Comparison of ENCODE assay signal across 8 cellular contexts in the genomic region with DNA sequence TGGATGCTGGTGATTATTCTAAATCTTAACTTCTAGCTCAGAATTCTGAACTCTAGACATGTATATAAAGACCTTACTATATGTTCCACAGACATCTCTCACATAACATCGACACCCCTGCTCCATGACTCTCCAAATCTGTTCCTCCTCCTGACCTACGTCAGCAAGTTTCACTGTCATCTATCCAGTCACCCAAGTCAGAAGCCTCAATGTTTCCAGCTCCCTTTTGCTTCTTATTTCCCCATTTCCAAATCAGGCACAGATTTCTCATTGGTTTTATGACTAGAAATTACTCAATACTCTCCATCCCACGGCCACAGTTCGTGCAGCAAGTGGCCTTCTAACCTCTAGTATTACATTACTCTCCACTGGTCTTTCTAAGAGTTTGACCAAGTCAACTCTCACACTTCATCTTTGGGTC. TPM values are rescaled to one million over a fixed set of nuclear protein-coding genes. Genes with fewer than 3 reads are reported as not detected.
A peak's percentile ranks its signal among the peaks of the same experiment; 100 is the strongest.
DNase-seq lines count a peak whose midpoint lies in the region; ATAC-seq, FAIRE-seq and TF ChIP-seq lines count a peak whose summit lies in the region.

No MANE protein-coding gene starts in this region.

- intact Hi-C loops in kidney (cut with DNase I): no loop called here

- H4K5ac ChIP-seq in mesendoderm (ENCODE audit: low read length): no peak overlapping the region

- H3K18ac ChIP-seq in mesendoderm (ENCODE audit: low read length): no peak overlapping the region

- H3K4ac ChIP-seq in mesendoderm (ENCODE audit: low read depth, low read length): no peak overlapping the region

- peaks cover 11 to 13% of the 10 kb centered on the region in 2 donors for H3K4me1 ChIP-seq in kidney (ENCODE audit: control insufficient read depth in 1 of 2, insufficient read depth in 1 of 2, low read depth in 1 of 2, low read length in 2 of 2)
- H3K4me1 ChIP-seq in mesendoderm (ENCODE audit: control insufficient read depth, low read depth, low read length): no peaks in the 10 kb centered on the region

- peaks cover 11% of the 10 kb centered on the region for H3K79me1 ChIP-seq in mesendoderm (ENCODE audit: low read length)

- H3K56ac ChIP-seq in mesendoderm (ENCODE audit: low read length): no peak overlapping the region

- no peak overlapping the region for H3K23ac ChIP-seq in mesendoderm (ENCODE audit: low read length)

- TF ChIP-seq CTCF in kidney (IDR thresholded peaks at IDR 0.05; ENCODE audit: borderline replicate concordance, extremely low read depth, insufficient read depth): no peak

- H3K4me2 ChIP-seq in mesendoderm (ENCODE audit: low read length): no peak overlapping the region

- WGBS in mesendoderm (ENCODE audit: extremely low coverage, insufficient coverage, low lambda C conversion rate): no CpG with 5 or more reads among the region's 4 CpGs

- H2BK120ac ChIP-seq in mesendoderm (ENCODE audit: low read depth, low read length): no peak overlapping the region

- H3K9me3 ChIP-seq in kidney (ENCODE audit: control insufficient read depth in 1 of 2, low read length in 2 of 2): no peaks in the 10 kb centered on the region

- DNase-seq in activated CD4-positive, alpha-beta T cell treated with anti-CD3 and anti-CD28 coated beads for 48 hours: peak; percentile 32
- no peak for DNase-seq in activated CD4-positive, alpha-beta T cell treated with anti-CD3 and anti-CD28 coated beads, Interleukin-2, amount 50 U/mL, for 1 hour
- DNase-seq in NOMO-1 treated with DMSO at 0.1 percent for 48 hours (lab: John Stamatoyannopoulos, UW; ENCODE audit: unreplicated experiment) (peak; percentile 93), medulla oblongata (ENCODE audit: extremely low spot score) (peak; percentile 63), kidney (no peak), GM19238 (ENCODE audit: insufficient read length, low spot score) (no peak), mesendoderm (no peak)

- H3K9ac ChIP-seq in kidney (ENCODE audit: low read length in 2 of 2) (no peak overlapping the region), mesendoderm (ENCODE audit: low read length) (no peak overlapping the region)

- H3K79me2 ChIP-seq in mesendoderm (ENCODE audit: control insufficient read depth, insufficient read depth, low read length): peaks cover 57% of the 10 kb centered on the region

- H3K4me3 ChIP-seq in kidney (ENCODE audit: low read length in 2 of 2) (no peak overlapping the region), mesendoderm (ENCODE audit: low read length) (no peak overlapping the region)

- no peak for FAIRE-seq in kidney (lab: Jason Lieb, UNC)

- no peak overlapping the region for H2BK15ac ChIP-seq in mesendoderm (replicated peaks; ENCODE audit: low read depth)

- H2BK5ac ChIP-seq in mesendoderm (ENCODE audit: low read length): no peak overlapping the region

- no peaks in the 10 kb centered on the region for H3K27me3 ChIP-seq in mesendoderm (ENCODE audit: insufficient read depth, low read length, poor library complexity)

- no peak overlapping the region for H2AK5ac ChIP-seq in mesendoderm (ENCODE audit: low read length)

- ATAC-seq in HG02571 (IDR thresholded peaks at IDR 0.05; ENCODE audit: unreplicated experiment): peak; percentile 46

- H3K36me3 ChIP-seq in kidney (ENCODE audit: control insufficient read depth in 1 of 2, insufficient read depth in 2 of 2, low read length in 2 of 2) (peaks cover 0 to 3% of the 10 kb centered on the region in 2 donors), mesendoderm (ENCODE audit: control insufficient read depth, insufficient read depth, low read length) (no peaks in the 10 kb centered on the region)

- H3K27ac ChIP-seq in kidney (ENCODE audit: low read depth in 2 of 2, low read length in 2 of 2) (no peak overlapping the region), mesendoderm (ENCODE audit: low read depth, low read length) (no peak overlapping the region)

- H4K8ac ChIP-seq in mesendoderm (ENCODE audit: low read depth, low read length): no peak overlapping the region

RNA-seq across cellular contexts. Expression of gene EPC1, which starts 28.5 kb away (rescaled TPM):
- total RNA-seq in kidney: 42.6 TPM
- 12.3 TPM for polyA plus RNA-seq in kidney (ENCODE audit: insufficient read depth, low read depth, low replicate concordance)
- polyA plus RNA-seq in mesendoderm (2013, experiment 1 of 2): 24.6 TPM
- polyA plus RNA-seq in mesendoderm (2013, experiment 2 of 2): 23.4 TPM

Comparison
In these comparisons a context has a peak if more than half of its experiments do, and no peak if none do; other contexts are left out.
1. DNase-seq: peak in activated CD4-positive, alpha-beta T cell treated with anti-CD3 and anti-CD28 coated beads for 48 hours (single experiment), NOMO-1 treated with DMSO at 0.1 percent for 48 hours (single experiment) and medulla oblongata (single experiment); none in activated CD4-positive, alpha-beta T cell treated with anti-CD3 and anti-CD28 coated beads, Interleukin-2, amount 50 U/mL, for 1 hour (single experiment), kidney (single experiment), GM19238 (single experiment) and mesendoderm (single experiment).